In the genomic region with DNA sequence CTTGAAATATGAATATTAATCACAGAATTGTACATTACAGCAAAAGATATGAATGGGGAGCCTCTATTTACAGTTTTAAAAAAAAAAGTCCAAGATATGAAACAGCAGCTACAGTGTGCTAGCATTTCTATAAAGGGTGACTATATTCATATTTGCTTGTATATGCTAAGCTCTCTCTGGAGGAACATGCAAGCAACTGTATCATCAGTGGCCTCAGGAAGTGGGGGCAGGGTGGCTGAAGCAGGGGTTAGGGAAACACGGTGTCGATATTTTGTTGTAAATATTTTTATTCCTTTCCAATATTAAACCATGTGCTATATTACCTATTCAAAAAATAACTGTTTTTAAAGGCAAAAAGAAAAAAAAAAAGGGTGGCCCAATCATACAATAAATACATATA, we compare ENCODE assay signal across 1 cellular context.
TF ChIP-seq lines count a peak whose summit lies in the region.

No MANE protein-coding gene starts in this region.

TF ChIP-seq in HepG2, 621 proteins besides CTCF, POLR2A, EP300 and RAD21:
- TF ChIP-seq JARID2 (CRISPR knock-in tag; IDR thresholded peaks at IDR 0.05; ENCODE audit: insufficient replicate concordance) (no peak), MTF2 (CRISPR knock-in tag; IDR thresholded peaks at IDR 0.05; ENCODE audit: borderline replicate concordance) (no peak), ZNF572 (CRISPR knock-in tag; IDR thresholded peaks at IDR 0.05) (no peak), NPAS2 (CRISPR knock-in tag; IDR thresholded peaks at IDR 0.05; ENCODE audit: borderline replicate concordance) (no peak), ZMYM4 (CRISPR knock-in tag; IDR thresholded peaks at IDR 0.05) (no peak), MAFF (IDR thresholded peaks at IDR 0.05; ENCODE audit: low read depth, low read length) (no peak), JUNB (CRISPR knock-in tag; IDR thresholded peaks at IDR 0.05; ENCODE audit: borderline replicate concordance) (no peak), ZNF256 (CRISPR knock-in tag; conservative IDR thresholded peaks at IDR 0.05) (no peak), ZNF549 (CRISPR knock-in tag; IDR thresholded peaks at IDR 0.05) (no peak), YEATS4 (CRISPR knock-in tag; IDR thresholded peaks at IDR 0.05; ENCODE audit: borderline replicate concordance) (no peak), MAFG (CRISPR knock-in tag; IDR thresholded peaks at IDR 0.05) (no peak)
